In genomic region chr13:79995334-79995733, GRCh38 we compare ENCODE assay signal across 11 cellular contexts.
DNase-seq lines count a peak whose midpoint lies in the region; ATAC-seq and TF ChIP-seq lines count a peak whose summit lies in the region.
"Had no signal": no experiment of that assay in that cellular context is flagged by ENCODE, and none has a peak within 500 bp of the region (broad histone marks: within the 10 kb centered on the region; RNA-seq: fewer than 3 reads in every experiment).

No MANE protein-coding gene starts in this region.

- no peak overlapping the region for H2AFZ ChIP-seq in GM23338

- H3K79me2 ChIP-seq in GM23338 (replicated peaks; ENCODE audit: insufficient read depth) = no peaks in the 10 kb centered on the region

- H3K27ac Mint-ChIP-seq in endodermal cell (peak overlapping the region; percentile 10), GM23338 (no peak overlapping the region)
- H3K27ac Mint-ChIP-seq: CD4-positive, alpha-beta T cell had no signal

- H3K9me2 ChIP-seq in GM23338 (ENCODE audit: insufficient read depth) = peaks cover 4% of the 10 kb centered on the region; the same call in 1 of the 2 replicates

- H3K4me1 ChIP-seq in endodermal cell (ENCODE audit: control insufficient read depth, insufficient read depth, low read length) (peaks cover 3% of the 10 kb centered on the region), mucosa of descending colon (ENCODE audit: low read depth) (no peaks in the 10 kb centered on the region), GM23338 (ENCODE audit: insufficient read depth) (no peaks in the 10 kb centered on the region)

- DNase-seq in Daoy (ENCODE audit: low read depth) = peak; percentile 78
- DNase-seq in NCI-H226 = peak; percentile 88
- DNase-seq in endodermal cell = no peak
- no peak for DNase-seq in mucosa of descending colon
- DNase-seq in NCI-H510A (lab: John Stamatoyannopoulos, UW) = no peak
- no peak for DNase-seq in NCI-H82 treated with DMSO at 0.1 percent for 48 hours (lab: John Stamatoyannopoulos, UW; ENCODE audit: unreplicated experiment)
- DNase-seq in GM23338 (ENCODE audit: low spot score) = no peak
- DNase-seq: CD4-positive, alpha-beta T cell; NCI-H187 treated with DMSO at 0.1 percent for 48 hours; stimulated activated naive CD4-positive, alpha-beta T cell had no signal

- H3K9me3 Mint-ChIP-seq in endodermal cell (no peaks in the 10 kb centered on the region), GM23338 (no peaks in the 10 kb centered on the region)

- H3K4me1 Mint-ChIP-seq in endodermal cell = peaks cover 23% of the 10 kb centered on the region
- H3K4me1 Mint-ChIP-seq in GM23338 = peaks cover 6% of the 10 kb centered on the region; the same call in 2 of the 3 replicates

- no peak overlapping the region for H3K27ac ChIP-seq in endodermal cell (ENCODE audit: low read depth, low read length)
- no peak overlapping the region for H3K27ac ChIP-seq in GM23338 (ENCODE audit: low read depth)

- H3K4me3 Mint-ChIP-seq in endodermal cell (no peak overlapping the region), GM23338 (no peak overlapping the region)
- H3K4me3 Mint-ChIP-seq: CD4-positive, alpha-beta T cell had no signal

- H3K27me3 Mint-ChIP-seq in endodermal cell (ENCODE audit: insufficient read depth) = peaks cover 4% of the 10 kb centered on the region
- no peaks in the 10 kb centered on the region for H3K27me3 Mint-ChIP-seq in GM23338 (ENCODE audit: insufficient read depth, low read depth, poor library complexity)
- H3K27me3 Mint-ChIP-seq: CD4-positive, alpha-beta T cell had no signal

- H3K4me3 ChIP-seq in endodermal cell (ENCODE audit: low read length) (no peak overlapping the region), mucosa of descending colon (no peak overlapping the region), GM23338 (no peak overlapping the region)

- H3K4me2 ChIP-seq in GM23338 = no peak overlapping the region

- H3K36me3 ChIP-seq in endodermal cell (ENCODE audit: control insufficient read depth, insufficient read depth, low read length) (no peaks in the 10 kb centered on the region), mucosa of descending colon (ENCODE audit: low read depth) (no peaks in the 10 kb centered on the region), GM23338 (ENCODE audit: insufficient read depth) (no peaks in the 10 kb centered on the region)

- H3K36me3 Mint-ChIP-seq in endodermal cell (ENCODE audit: low read depth) (no peaks in the 10 kb centered on the region), GM23338 (ENCODE audit: low read depth) (no peaks in the 10 kb centered on the region)

- intact Hi-C loops in mucosa of descending colon (cut with DNase I, micrococcal nuclease) = no loop called here

- H3K9ac ChIP-seq in endodermal cell (ENCODE audit: extremely low read depth, low read length, poor library complexity, severe bottlenecking) = no peak overlapping the region

- peak; percentile 45 for ATAC-seq in mucosa of descending colon
- no peak for ATAC-seq in HG03175 (IDR thresholded peaks at IDR 0.05; ENCODE audit: unreplicated experiment)
- no peak for ATAC-seq in GM23338

- H3K9me3 ChIP-seq in endodermal cell (ENCODE audit: control insufficient read depth, low read length) (no peaks in the 10 kb centered on the region), mucosa of descending colon (no peaks in the 10 kb centered on the region)

- no peaks in the 10 kb centered on the region for H3F3A ChIP-seq in GM23338 (replicated peaks; ENCODE audit: low read depth)

- H3K27me3 ChIP-seq in endodermal cell (ENCODE audit: control insufficient read depth, insufficient read depth, low read length, poor library complexity, severe bottlenecking) (peaks cover 7% of the 10 kb centered on the region), GM23338 (ENCODE audit: insufficient read depth) (no peaks in the 10 kb centered on the region)

- H4K20me1 ChIP-seq in GM23338 (replicated peaks; ENCODE audit: insufficient read depth) = no peaks in the 10 kb centered on the region

- TF ChIP-seq CTCF in endodermal cell (conservative IDR thresholded peaks at IDR 0.05) (no peak), mucosa of descending colon (IDR thresholded peaks at IDR 0.05) (no peak), GM23338 (conservative IDR thresholded peaks at IDR 0.05; ENCODE audit: low read depth in 2 of 2) (no peak)

TF ChIP-seq in GM23338, 12 proteins besides CTCF, POLR2A, EP300 and RAD21 (continues in another document):
- TF ChIP-seq JUNB (IDR thresholded peaks at IDR 0.05; ENCODE audit: unreplicated experiment) = no peak
- TF ChIP-seq, protein P1, sequence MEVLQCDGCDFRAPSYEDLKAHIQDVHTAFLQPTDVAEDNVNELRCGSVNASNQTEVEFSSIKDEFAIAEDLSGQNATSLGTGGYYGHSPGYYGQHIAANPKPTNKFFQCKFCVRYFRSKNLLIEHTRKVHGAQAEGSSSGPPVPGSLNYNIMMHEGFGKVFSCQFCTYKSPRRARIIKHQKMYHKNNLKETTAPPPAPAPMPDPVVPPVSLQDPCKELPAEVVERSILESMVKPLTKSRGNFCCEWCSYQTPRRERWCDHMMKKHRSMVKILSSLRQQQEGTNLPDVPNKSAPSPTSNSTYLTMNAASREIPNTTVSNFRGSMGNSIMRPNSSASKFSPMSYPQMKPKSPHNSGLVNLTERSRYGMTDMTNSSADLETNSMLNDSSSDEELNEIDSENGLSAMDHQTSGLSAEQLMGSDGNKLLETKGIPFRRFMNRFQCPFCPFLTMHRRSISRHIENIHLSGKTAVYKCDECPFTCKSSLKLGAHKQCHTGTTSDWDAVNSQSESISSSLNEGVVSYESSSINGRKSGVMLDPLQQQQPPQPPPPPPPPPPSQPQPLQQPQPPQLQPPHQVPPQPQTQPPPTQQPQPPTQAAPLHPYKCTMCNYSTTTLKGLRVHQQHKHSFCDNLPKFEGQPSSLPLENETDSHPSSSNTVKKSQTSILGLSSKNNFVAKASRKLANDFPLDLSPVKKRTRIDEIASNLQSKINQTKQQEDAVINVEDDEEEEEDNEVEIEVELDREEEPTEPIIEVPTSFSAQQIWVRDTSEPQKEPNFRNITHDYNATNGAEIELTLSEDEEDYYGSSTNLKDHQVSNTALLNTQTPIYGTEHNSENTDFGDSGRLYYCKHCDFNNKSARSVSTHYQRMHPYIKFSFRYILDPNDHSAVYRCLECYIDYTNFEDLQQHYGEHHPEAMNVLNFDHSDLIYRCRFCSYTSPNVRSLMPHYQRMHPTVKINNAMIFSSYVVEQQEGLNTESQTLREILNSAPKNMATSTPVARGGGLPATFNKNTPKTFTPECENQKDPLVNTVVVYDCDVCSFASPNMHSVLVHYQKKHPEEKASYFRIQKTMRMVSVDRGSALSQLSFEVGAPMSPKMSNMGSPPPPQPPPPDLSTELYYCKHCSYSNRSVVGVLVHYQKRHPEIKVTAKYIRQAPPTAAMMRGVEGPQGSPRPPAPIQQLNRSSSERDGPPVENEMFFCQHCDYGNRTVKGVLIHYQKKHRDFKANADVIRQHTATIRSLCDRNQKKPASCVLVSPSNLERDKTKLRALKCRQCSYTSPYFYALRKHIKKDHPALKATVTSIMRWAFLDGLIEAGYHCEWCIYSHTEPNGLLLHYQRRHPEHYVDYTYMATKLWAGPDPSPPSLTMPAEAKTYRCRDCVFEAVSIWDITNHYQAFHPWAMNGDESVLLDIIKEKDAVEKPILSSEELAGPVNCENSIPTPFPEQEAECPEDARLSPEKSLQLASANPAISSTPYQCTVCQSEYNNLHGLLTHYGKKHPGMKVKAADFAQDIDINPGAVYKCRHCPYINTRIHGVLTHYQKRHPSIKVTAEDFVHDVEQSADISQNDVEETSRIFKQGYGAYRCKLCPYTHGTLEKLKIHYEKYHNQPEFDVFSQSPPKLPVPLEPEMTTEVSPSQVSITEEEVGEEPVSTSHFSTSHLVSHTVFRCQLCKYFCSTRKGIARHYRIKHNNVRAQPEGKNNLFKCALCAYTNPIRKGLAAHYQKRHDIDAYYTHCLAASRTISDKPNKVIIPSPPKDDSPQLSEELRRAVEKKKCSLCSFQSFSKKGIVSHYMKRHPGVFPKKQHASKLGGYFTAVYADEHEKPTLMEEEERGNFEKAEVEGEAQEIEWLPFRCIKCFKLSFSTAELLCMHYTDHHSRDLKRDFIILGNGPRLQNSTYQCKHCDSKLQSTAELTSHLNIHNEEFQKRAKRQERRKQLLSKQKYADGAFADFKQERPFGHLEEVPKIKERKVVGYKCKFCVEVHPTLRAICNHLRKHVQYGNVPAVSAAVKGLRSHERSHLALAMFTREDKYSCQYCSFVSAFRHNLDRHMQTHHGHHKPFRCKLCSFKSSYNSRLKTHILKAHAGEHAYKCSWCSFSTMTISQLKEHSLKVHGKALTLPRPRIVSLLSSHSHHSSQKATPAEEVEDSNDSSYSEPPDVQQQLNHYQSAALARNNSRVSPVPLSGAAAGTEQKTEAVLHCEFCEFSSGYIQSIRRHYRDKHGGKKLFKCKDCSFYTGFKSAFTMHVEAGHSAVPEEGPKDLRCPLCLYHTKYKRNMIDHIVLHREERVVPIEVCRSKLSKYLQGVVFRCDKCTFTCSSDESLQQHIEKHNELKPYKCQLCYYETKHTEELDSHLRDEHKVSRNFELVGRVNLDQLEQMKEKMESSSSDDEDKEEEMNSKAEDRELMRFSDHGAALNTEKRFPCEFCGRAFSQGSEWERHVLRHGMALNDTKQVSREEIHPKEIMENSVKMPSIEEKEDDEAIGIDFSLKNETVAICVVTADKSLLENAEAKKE (CRISPR knock-in tag; IDR thresholded peaks at IDR 0.05) = no peak
- TF ChIP-seq EZH2phosphoT487 (IDR thresholded peaks at IDR 0.05; ENCODE audit: unreplicated experiment) = no peak
- no peak for TF ChIP-seq POLR2AphosphoS5 (IDR thresholded peaks at IDR 0.05; ENCODE audit: low read depth)

Comparison
In these comparisons a context has a peak if more than half of its experiments do, and no peak if none do; other contexts are left out.
1. DNase-seq: peak in Daoy (single experiment) and NCI-H226 (single experiment); none in endodermal cell (single experiment), mucosa of descending colon (0 of 3), NCI-H510A (single experiment), NCI-H82 treated with DMSO at 0.1 percent for 48 hours (single experiment) and GM23338 (single experiment).